In the genomic region with DNA sequence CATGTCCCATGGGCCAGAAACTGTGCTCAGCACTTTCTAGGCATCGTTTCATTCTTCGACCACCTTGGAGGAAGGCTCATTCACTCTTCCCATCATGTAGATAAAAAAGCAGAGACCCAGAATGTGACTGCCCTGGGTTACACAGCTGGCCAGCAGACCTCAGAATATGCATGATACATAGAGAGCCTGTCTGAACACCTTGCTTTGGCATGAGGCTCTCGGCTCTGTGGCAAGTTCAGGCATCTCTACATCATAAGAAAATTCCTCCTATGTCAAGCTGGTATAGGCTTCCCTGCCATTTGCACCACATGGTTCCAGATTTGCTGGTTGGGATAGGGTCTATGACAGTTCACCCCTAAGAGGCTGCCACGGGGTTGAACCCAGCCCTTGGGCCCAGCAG, we compare ENCODE assay signal across 18 cellular contexts.
A peak's percentile ranks its signal among the peaks of the same experiment; 100 is the strongest.
DNase-seq lines count a peak whose midpoint lies in the region; ATAC-seq, FAIRE-seq and TF ChIP-seq lines count a peak whose summit lies in the region.
"Had no signal": no experiment of that assay in that cellular context is flagged by ENCODE, and none has a peak within 500 bp of the region (broad histone marks: within the 10 kb centered on the region; RNA-seq: fewer than 3 reads in every experiment).

No MANE protein-coding gene starts in this region.

- no peak overlapping the region for H4K5ac ChIP-seq in H1 (ENCODE audit: insufficient read length, low read depth, low read length)

- H2AK5ac ChIP-seq in H1 (ENCODE audit: low read depth, low read length), result 0 out of 2 replicates have a peak overlapping the region, but pooled peaks have one; percentile 46

- 82% methylated on average over 4 of the region's 4 CpGs; no CpG with 5 or more reads in 1 of the 2 experiments for WGBS in H1 (ENCODE audit: extremely low coverage in 1 of 2, insufficient coverage in 1 of 2, insufficient read length in 1 of 2, insufficient replicate concordance in 2 of 2, low coverage in 1 of 2, low lambda C conversion rate in 2 of 2, missing lambda C conversion rate in 1 of 2), 2 experiments
- WGBS in body of pancreas, 2 donors, result 80 to 84% methylated on average over 3 to 4 of the region's 4 CpGs
- 91 to 93% methylated on average over 4 of the region's 4 CpGs for WGBS in sigmoid colon, 2 donors

- no peaks in the 10 kb centered on the region for H3K9me1 ChIP-seq in keratinocyte (ENCODE audit: control insufficient read depth, extremely low read depth, insufficient read depth, low read length)

- H3K9me3 Mint-ChIP-seq in stimulated activated naive CD8-positive, alpha-beta T cell treated with anti-CD3 and anti-CD28 coated beads, Interleukin-15, Interleukin-2, amounts not matched to agents 100 ng/mL and 50 ng/mL, for 24 hours, result no peaks in the 10 kb centered on the region
- H3K9me3 Mint-ChIP-seq in stimulated activated naive CD8-positive, alpha-beta T cell treated with anti-CD3 and anti-CD28 coated beads, Interleukin-15, amount 100 ng/mL, for 72 hours, result peaks cover 0 to 5% of the 10 kb centered on the region in 2 donors
- H3K9me3 Mint-ChIP-seq: HFFc6 had no signal

- H2BK120ac ChIP-seq in H1 (replicated peaks; ENCODE audit: low read depth, low read length), result no peak overlapping the region

- H3K14ac ChIP-seq in H1 (ENCODE audit: insufficient read length), result no peak overlapping the region

- no peak overlapping the region for H4K8ac ChIP-seq in H1 (ENCODE audit: extremely low read depth, insufficient read depth, low read length)

- no peak overlapping the region for H2BK12ac ChIP-seq in H1 (ENCODE audit: low read depth, low read length)

- CTCF ChIA-PET in H1 (lab: Charles Lee; ENCODE audit: partially characterized antibody), result interaction anchor here (1.2 to 5.7 kb wide), 8 partner anchors 8 to 135 kb away, joined by 3 to 53 read pairs (median 8); no protein-coding TSS in a partner anchor

- TF ChIP-seq CTCF in H1 (IDR thresholded peaks at IDR 0.05; ENCODE audit: control extremely low read depth in 1 of 3, insufficient read depth in 1 of 3, low read depth in 1 of 3, low read length in 3 of 3) (no peak), keratinocyte (optimal IDR thresholded peaks at IDR 0.05 in 1 of 3, IDR thresholded peaks at IDR 0.05 in 1 of 3, conservative IDR thresholded peaks at IDR 0.05 in 1 of 3; ENCODE audit: extremely low read depth in 1 of 3, insufficient read depth in 2 of 3, low read length in 3 of 3) (no peak), body of pancreas (IDR thresholded peaks at IDR 0.05) (no peak), sigmoid colon (IDR thresholded peaks at IDR 0.05) (no peak)

- H3K9ac ChIP-seq in H1 (replicated peaks in 1 of 4; ENCODE audit: extremely low read depth in 1 of 4, low read depth in 3 of 4, low read length in 3 of 4), result no peak overlapping the region
- no peak overlapping the region for H3K9ac ChIP-seq in keratinocyte (ENCODE audit: control insufficient read depth, extremely low read depth, insufficient read depth, low read length)

- FAIRE-seq in H1 (lab: Jason Lieb, UNC) (no peak), keratinocyte (lab: Jason Lieb, UNC) (peak; percentile 95)
- FAIRE-seq: A549, D721Med, GM12892 had no signal

- H3K4me1 ChIP-seq in H1 (replicated peaks in 1 of 4; ENCODE audit: control insufficient read depth in 3 of 4, insufficient read depth in 4 of 4, low read length in 3 of 4) (peaks cover 4 to 20% (median 16%) of the 10 kb centered on the region in 4 experiments), keratinocyte (ENCODE audit: control insufficient read depth, extremely low read depth, insufficient read depth, low read length) (peaks cover 27% of the 10 kb centered on the region), body of pancreas (peaks cover 4% of the 10 kb centered on the region), sigmoid colon (no peaks in the 10 kb centered on the region)
- H3K4me1 ChIP-seq: A549 had no signal

- no peaks in the 10 kb centered on the region for H3K27me3 ChIP-seq in H1 (replicated peaks in 1 of 4; ENCODE audit: control insufficient read depth in 3 of 4, extremely low read depth in 1 of 4, insufficient read depth in 3 of 4, low read length in 3 of 4)
- no peaks in the 10 kb centered on the region for H3K27me3 ChIP-seq in keratinocyte (ENCODE audit: control insufficient read depth, extremely low read depth, insufficient read depth, low read length)
- H3K27me3 ChIP-seq in body of pancreas, result no peaks in the 10 kb centered on the region
- no peaks in the 10 kb centered on the region for H3K27me3 ChIP-seq in sigmoid colon
- H3K27me3 ChIP-seq: BE2C had no signal

- H3K4me1 Mint-ChIP-seq in stimulated activated naive CD8-positive, alpha-beta T cell treated with anti-CD3 and anti-CD28 coated beads, Interleukin-15, Interleukin-2, amounts not matched to agents 100 ng/mL and 50 ng/mL, for 24 hours (ENCODE audit: low read depth), result peaks cover 35% of the 10 kb centered on the region
- H3K4me1 Mint-ChIP-seq in stimulated activated naive CD8-positive, alpha-beta T cell treated with anti-CD3 and anti-CD28 coated beads, Interleukin-15, amount 100 ng/mL, for 72 hours, result peaks cover 22% of the 10 kb centered on the region

- peak overlapping the region; percentile 97 for H3K27ac Mint-ChIP-seq in stimulated activated naive CD8-positive, alpha-beta T cell treated with anti-CD3 and anti-CD28 coated beads, Interleukin-15, Interleukin-2, amounts not matched to agents 100 ng/mL and 50 ng/mL, for 24 hours
- H3K27ac Mint-ChIP-seq in stimulated activated naive CD8-positive, alpha-beta T cell treated with anti-CD3 and anti-CD28 coated beads, Interleukin-15, amount 100 ng/mL, for 72 hours, result peak overlapping the region in 1 of 2 donors; percentile 86
- H3K27ac Mint-ChIP-seq: CD4-positive, alpha-beta memory T cell; HFFc6 had no signal

- H2AFZ ChIP-seq in H1 (ENCODE audit: low read length), result no peak overlapping the region
- H2AFZ ChIP-seq in keratinocyte (ENCODE audit: control insufficient read depth, low read length), result peak overlapping the region; percentile 26

- no peak overlapping the region for H2BK20ac ChIP-seq in H1 (ENCODE audit: low read length)

- H3K23ac ChIP-seq in H1 (ENCODE audit: insufficient read length), result no peak overlapping the region

- POLR2A ChIA-PET in H1 (lab: Charles Lee; ENCODE audit: partially characterized antibody), result interaction anchor here (1.0 to 2.1 kb wide), 3 partner anchors 10 to 91 kb away, joined by 5 to 6 read pairs (median 5); no protein-coding TSS in a partner anchor

- H3K9me3 ChIP-seq in H1 (ENCODE audit: insufficient read depth in 2 of 2, low read depth in 1 of 2, low read length in 1 of 2) (no peaks in the 10 kb centered on the region), keratinocyte (ENCODE audit: control insufficient read depth, low read depth, low read length) (no peaks in the 10 kb centered on the region), body of pancreas (no peaks in the 10 kb centered on the region), sigmoid colon (no peaks in the 10 kb centered on the region)
- H3K9me3 ChIP-seq: A549, BE2C had no signal

- no peak overlapping the region for H3K4me2 ChIP-seq in H1 (ENCODE audit: insufficient read depth in 1 of 2, low read depth in 2 of 2, low read length in 2 of 2)
- peak overlapping the region; percentile 56 for H3K4me2 ChIP-seq in keratinocyte (ENCODE audit: control insufficient read depth, extremely low read depth, insufficient read depth, low read depth, low read length)
- H3K4me2 ChIP-seq: A549 had no signal

- no peaks in the 10 kb centered on the region for H4K20me1 ChIP-seq in H1 (replicated peaks in 1 of 2; ENCODE audit: control insufficient read depth in 1 of 2, insufficient read depth in 2 of 2, low read length in 2 of 2)
- no peaks in the 10 kb centered on the region for H4K20me1 ChIP-seq in keratinocyte (ENCODE audit: control insufficient read depth, extremely low read depth, insufficient read depth, low read length)

- no peak overlapping the region for H3K4ac ChIP-seq in H1 (replicated peaks; ENCODE audit: insufficient read length, low read depth, low read length)

- TF ChIP-seq POLR2A in H1 (IDR thresholded peaks at IDR 0.05; ENCODE audit: control extremely low read depth in 1 of 2, low read depth in 2 of 2, low read length in 2 of 2) (no peak), body of pancreas (IDR thresholded peaks at IDR 0.05) (no peak), sigmoid colon (IDR thresholded peaks at IDR 0.05) (no peak), erythroblast (IDR thresholded peaks at IDR 0.05; ENCODE audit: low read length) (no peak)

- DNase-seq in stimulated activated naive CD8-positive, alpha-beta T cell treated with anti-CD3 and anti-CD28 coated beads, Interleukin-15, amount 100 ng/mL, for 72 hours, result no peak
- no peak for DNase-seq in H1 (ENCODE audit: low read depth in 1 of 2, low spot score in 2 of 2)
- DNase-seq in keratinocyte (ENCODE audit: low read depth, low spot score), result no peak
- no peak for DNase-seq in body of pancreas
- no peak for DNase-seq in sigmoid colon
- DNase-seq in erythroblast (lab: John Stamatoyannopoulos, UW), result no peak
- DNase-seq: BE2C, COR-L47, DMS153, GDM1, HCEC 1CT, HFFc6 had no signal

- no peak for TF ChIP-seq EP300 in H1 (IDR thresholded peaks at IDR 0.05; ENCODE audit: borderline replicate concordance in 1 of 2, low read depth in 2 of 2, low read length in 2 of 2)
- no peak for TF ChIP-seq EP300 in sigmoid colon (IDR thresholded peaks at IDR 0.05)

- H3K79me2 ChIP-seq in H1 (ENCODE audit: control insufficient read depth in 1 of 2, insufficient read depth in 2 of 2, low read length in 2 of 2) (no peaks in the 10 kb centered on the region), keratinocyte (ENCODE audit: control insufficient read depth, insufficient read depth, low read length) (no peaks in the 10 kb centered on the region)

- no peaks in the 10 kb centered on the region for H3K79me1 ChIP-seq in H1 (ENCODE audit: low read depth, low read length)

- no peaks in the 10 kb centered on the region for H3K36me3 Mint-ChIP-seq in stimulated activated naive CD8-positive, alpha-beta T cell treated with anti-CD3 and anti-CD28 coated beads, Interleukin-15, Interleukin-2, amounts not matched to agents 100 ng/mL and 50 ng/mL, for 24 hours (ENCODE audit: low read depth)
- H3K36me3 Mint-ChIP-seq: CD4-positive, alpha-beta memory T cell had no signal

- H3K27me3 Mint-ChIP-seq in stimulated activated naive CD8-positive, alpha-beta T cell treated with anti-CD3 and anti-CD28 coated beads, Interleukin-15, Interleukin-2, amounts not matched to agents 100 ng/mL and 50 ng/mL, for 24 hours, result no peaks in the 10 kb centered on the region
- H3K27me3 Mint-ChIP-seq in stimulated activated naive CD8-positive, alpha-beta T cell treated with anti-CD3 and anti-CD28 coated beads, Interleukin-15, amount 100 ng/mL, for 72 hours, result no peaks in the 10 kb centered on the region
- H3K27me3 Mint-ChIP-seq: CD4-positive, alpha-beta memory T cell had no signal

- no peak for ATAC-seq in stimulated activated naive CD8-positive, alpha-beta T cell treated with anti-CD3 and anti-CD28 coated beads, Interleukin-15, amount 100 ng/mL, for 72 hours
- ATAC-seq in body of pancreas, result no peak
- ATAC-seq: A549 had no signal

- H3K23me2 ChIP-seq in H1 (ENCODE audit: low read depth, low read length), result no peaks in the 10 kb centered on the region

- H3K18ac ChIP-seq in H1 (ENCODE audit: extremely low read depth, low read length), result no peak overlapping the region

- no peak overlapping the region for H3K56ac ChIP-seq in H1 (replicated peaks; ENCODE audit: insufficient read length, low read depth, low read length)

- dilution Hi-C loops in keratinocyte (cut with MboI; ENCODE audit: extremely low pct_ligation_motif_present, low sequenced_read_pairs), result no loop called here

- H3K27ac ChIP-seq in H1 (ENCODE audit: low read depth, low read length), result no peak overlapping the region
- H3K27ac ChIP-seq in keratinocyte (ENCODE audit: control insufficient read depth, insufficient read depth, low read length), result no peak overlapping the region
- no peak overlapping the region for H3K27ac ChIP-seq in body of pancreas
- no peak overlapping the region for H3K27ac ChIP-seq in sigmoid colon
- H3K27ac ChIP-seq: A549, C4-2B had no signal

- no peak overlapping the region for H3K4me3 ChIP-seq in H1 (ENCODE audit: extremely low read depth in 1 of 4, insufficient read depth in 2 of 4, low read depth in 3 of 4, low read length in 4 of 4)
- no peak overlapping the region for H3K4me3 ChIP-seq in keratinocyte (ENCODE audit: control insufficient read depth in 2 of 3, extremely low read depth in 1 of 3, insufficient read depth in 2 of 3, low read depth in 1 of 3, low read length in 3 of 3)
- no peak overlapping the region for H3K4me3 ChIP-seq in body of pancreas
- H3K4me3 ChIP-seq in sigmoid colon, result no peak overlapping the region
- H3K4me3 ChIP-seq: A549 had no signal

- H4K91ac ChIP-seq in H1 (replicated peaks; ENCODE audit: insufficient read length, low read length), result no peak overlapping the region

- TF ChIP-seq RAD21 in H1 (IDR thresholded peaks at IDR 0.05 in 1 of 2, conservative IDR thresholded peaks at IDR 0.05 in 1 of 2; ENCODE audit: low read depth in 2 of 2, low read length in 2 of 2), result no peak

- no peak overlapping the region; the same call in 1 of the 2 replicates for H2BK15ac ChIP-seq in H1 (ENCODE audit: low read length)

- no peak overlapping the region for H3K4me3 Mint-ChIP-seq in stimulated activated naive CD8-positive, alpha-beta T cell treated with anti-CD3 and anti-CD28 coated beads, Interleukin-15, Interleukin-2, amounts not matched to agents 100 ng/mL and 50 ng/mL, for 24 hours
- H3K4me3 Mint-ChIP-seq in stimulated activated naive CD8-positive, alpha-beta T cell treated with anti-CD3 and anti-CD28 coated beads, Interleukin-15, amount 100 ng/mL, for 72 hours, result no peak overlapping the region
- H3K4me3 Mint-ChIP-seq: CD4-positive, alpha-beta memory T cell; HFFc6 had no signal

- no peaks in the 10 kb centered on the region for H3K36me3 ChIP-seq in H1 (ENCODE audit: control insufficient read depth in 2 of 4, insufficient read depth in 4 of 4, low read length in 3 of 4)
- H3K36me3 ChIP-seq in keratinocyte (ENCODE audit: control insufficient read depth in 2 of 2, extremely low read depth in 1 of 2, insufficient read depth in 2 of 2, low read length in 2 of 2), result no peaks in the 10 kb centered on the region
- no peaks in the 10 kb centered on the region for H3K36me3 ChIP-seq in body of pancreas (replicated peaks in 1 of 2; ENCODE audit: insufficient read depth in 1 of 2, low read depth in 2 of 2)
- no peaks in the 10 kb centered on the region for H3K36me3 ChIP-seq in sigmoid colon
- H3K36me3 ChIP-seq: BE2C had no signal

- H2BK5ac ChIP-seq in H1 (ENCODE audit: low read depth, low read length), result no peak overlapping the region

- intact Hi-C loops in body of pancreas (cut with DNase I) (no loop called here), sigmoid colon (cut with DNase I) (no loop called here)
